In genomic region chr19:45076851-45077730, GRCh38 we compare ENCODE assay signal across 1 cellular context.
A peak's percentile ranks its signal among the peaks of the same experiment; 100 is the strongest.
TF ChIP-seq lines count a peak whose summit lies in the region.

No MANE protein-coding gene starts in this region.

TF ChIP-seq in H1, 55 proteins besides CTCF, POLR2A, EP300 and RAD21:
- TF ChIP-seq CBX8 (IDR thresholded peaks at IDR 0.05; ENCODE audit: borderline replicate concordance, low read depth, low read length) (no peak), BRCA1 (IDR thresholded peaks at IDR 0.05; ENCODE audit: low read depth, low read length) (no peak), TCF12 (IDR thresholded peaks at IDR 0.05; ENCODE audit: low read depth, low read length) (peak; percentile 56; the same call in 1 of the 2 replicates), POLR2AphosphoS5 (IDR thresholded peaks at IDR 0.05; ENCODE audit: low read depth, low read length) (peak; percentile 50; the same call in 1 of the 2 replicates), SIN3A (conservative IDR thresholded peaks at IDR 0.05 in 1 of 2, IDR thresholded peaks at IDR 0.05 in 1 of 2; ENCODE audit: low read depth in 1 of 2, low read length in 2 of 2) (0 out of 4 replicates have a peak, but pooled peaks of 1 of the 2 experiments have one; percentile 34), USF2 (IDR thresholded peaks at IDR 0.05; ENCODE audit: low read length) (peak; percentile 42; the same call in 1 of the 2 replicates), HDAC2 (IDR thresholded peaks at IDR 0.05; ENCODE audit: borderline replicate concordance in 1 of 2, low read depth in 2 of 2, low read length in 2 of 2) (0 out of 4 replicates have a peak, but pooled peaks of 1 of the 2 experiments have one; percentile 20), POU5F1 (IDR thresholded peaks at IDR 0.05; ENCODE audit: low read depth, low read length) (peak; percentile 51; the same call in 1 of the 2 replicates), SP1 (IDR thresholded peaks at IDR 0.05; ENCODE audit: low read depth, low read length) (peak; percentile 73; the same call in 1 of the 2 replicates)
- TF ChIP-seq, protein P1, sequence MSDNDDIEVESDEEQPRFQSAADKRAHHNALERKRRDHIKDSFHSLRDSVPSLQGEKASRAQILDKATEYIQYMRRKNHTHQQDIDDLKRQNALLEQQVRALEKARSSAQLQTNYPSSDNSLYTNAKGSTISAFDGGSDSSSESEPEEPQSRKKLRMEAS (IDR thresholded peaks at IDR 0.05) = peak; percentile 23; the same call in 1 of the 2 replicates
